Comparison of ENCODE assay signal across 8 cellular contexts in genomic region chr2:241636983-241637232, GRCh38. TPM values are rescaled to one million over a fixed set of nuclear protein-coding genes. Genes with fewer than 3 reads are reported as not detected.
DNase-seq lines count a peak whose midpoint lies in the region; ATAC-seq and TF ChIP-seq lines count a peak whose summit lies in the region.

A gene with protein sequence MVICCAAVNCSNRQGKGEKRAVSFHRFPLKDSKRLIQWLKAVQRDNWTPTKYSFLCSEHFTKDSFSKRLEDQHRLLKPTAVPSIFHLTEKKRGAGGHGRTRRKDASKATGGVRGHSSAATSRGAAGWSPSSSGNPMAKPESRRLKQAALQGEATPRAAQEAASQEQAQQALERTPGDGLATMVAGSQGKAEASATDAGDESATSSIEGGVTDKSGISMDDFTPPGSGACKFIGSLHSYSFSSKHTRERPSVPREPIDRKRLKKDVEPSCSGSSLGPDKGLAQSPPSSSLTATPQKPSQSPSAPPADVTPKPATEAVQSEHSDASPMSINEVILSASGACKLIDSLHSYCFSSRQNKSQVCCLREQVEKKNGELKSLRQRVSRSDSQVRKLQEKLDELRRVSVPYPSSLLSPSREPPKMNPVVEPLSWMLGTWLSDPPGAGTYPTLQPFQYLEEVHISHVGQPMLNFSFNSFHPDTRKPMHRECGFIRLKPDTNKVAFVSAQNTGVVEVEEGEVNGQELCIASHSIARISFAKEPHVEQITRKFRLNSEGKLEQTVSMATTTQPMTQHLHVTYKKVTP (minus strand): TSS chr2:241637158. CDS start chr2:241637017, 141 bp downstream.

- H3K36me3 ChIP-seq in esophagus (ENCODE audit: control insufficient read depth in 2 of 2, insufficient read depth in 2 of 2, low read length in 1 of 2): peaks cover 5 to 19% of the 10 kb centered on the region in 2 donors
- peaks cover 0 to 20% (median 0%) of the 10 kb centered on the region in 3 experiments for H3K36me3 ChIP-seq in naive thymus-derived CD4-positive, alpha-beta T cell (ENCODE audit: control insufficient read depth in 2 of 3, insufficient read depth in 3 of 3, low read length in 3 of 3)
- H3K36me3 ChIP-seq in vagina: peaks cover 0 to 18% of the 10 kb centered on the region in 2 donors

- intact Hi-C loops in naive thymus-derived CD4-positive, alpha-beta T cell (cut with micrococcal nuclease): loop anchor here (1.0 to 5.0 kb wide), 16 partner anchors 20 to 1050 kb away; partner anchors contain the start of genes DTYMK (in 2 of the 2), FARP2 (in 2 of the 2), HDLBP (in 2 of the 2) and SEPTIN2 (in 2 of the 2)
- intact Hi-C loops in vagina (cut with DNase I): loop anchor here (5.0 kb wide), 1 partner anchor 320 kb away; the partner anchor contains the start of genes HDLBP and SEPTIN2

- TF ChIP-seq POLR2A in vagina (IDR thresholded peaks at IDR 0.05): no peak

- H3K4me3 ChIP-seq in HL-60 (replicated peaks; ENCODE audit: insufficient read depth, low read length): peak within 1 kb of the TSS; percentile 83
- H3K4me3 ChIP-seq in esophagus (ENCODE audit: low read depth in 1 of 2, low read length in 2 of 2): peak within 1 kb of the TSS; percentile 76 to 85
- peak within 1 kb of the TSS; percentile 99 for H3K4me3 ChIP-seq in naive thymus-derived CD4-positive, alpha-beta T cell (ENCODE audit: low read length)
- H3K4me3 ChIP-seq in vagina: peak within 1 kb of the TSS; percentile 82 to 87

- DNase-seq in EH (ENCODE audit: low read depth): peak; percentile 81
- DNase-seq in HL-60 (ENCODE audit: low read depth in 1 of 2, low spot score in 1 of 2): peak in 1 of 2 experiments; percentile 31
- DNase-seq in activated CD4-positive, alpha-beta T cell treated with anti-CD3 and anti-CD28 coated beads, Interleukin-2, amount 10 ng/mL, durations not matched to agents 7 days and 5 days: peak; percentile 51
- DNase-seq in naive thymus-derived CD4-positive, alpha-beta T cell: peak in 1 of 9 donors; percentile 78
- no peak for DNase-seq in vagina (ENCODE audit: extremely low spot score in 2 of 2)
- DNase-seq in NCI-H187 (lab: John Stamatoyannopoulos, UW): no peak

- POLR2A ChIA-PET in activated CD4-positive, alpha-beta T cell treated with anti-CD3 and anti-CD28 coated beads, Interleukin-2, amount 10 ng/mL, durations not matched to agents 7 days and 5 days (lab: Charles Lee): no interaction called here
- POLR2A ChIA-PET in naive thymus-derived CD4-positive, alpha-beta T cell (lab: Charles Lee): interaction anchor here (1.0 to 1.9 kb wide), 3 partner anchors 19 to 24 kb away, joined by 3 to 13 read pairs (median 7); no protein-coding TSS in a partner anchor

- H3K9me3 ChIP-seq in esophagus (ENCODE audit: control insufficient read depth in 2 of 2, insufficient read depth in 1 of 2, low read depth in 1 of 2, low read length in 1 of 2) (no peaks in the 10 kb centered on the region), vagina (no peaks in the 10 kb centered on the region)
- H3K9me3 ChIP-seq in naive thymus-derived CD4-positive, alpha-beta T cell (ENCODE audit: control insufficient read depth in 2 of 3, low read length in 3 of 3): no peaks in the 10 kb centered on the region

- peaks cover 5% of the 10 kb centered on the region for H3K9me3 Mint-ChIP-seq in activated CD4-positive, alpha-beta T cell treated with anti-CD3 and anti-CD28 coated beads, Interleukin-2, amount 10 ng/mL, durations not matched to agents 7 days and 5 days
- peaks cover 0 to 3% (median 0%) of the 10 kb centered on the region in 11 donors for H3K9me3 Mint-ChIP-seq in naive thymus-derived CD4-positive, alpha-beta T cell

- no peaks in the 10 kb centered on the region for H3K27me3 Mint-ChIP-seq in activated CD4-positive, alpha-beta T cell treated with anti-CD3 and anti-CD28 coated beads, Interleukin-2, amount 10 ng/mL, durations not matched to agents 7 days and 5 days
- H3K27me3 Mint-ChIP-seq in naive thymus-derived CD4-positive, alpha-beta T cell: no peaks in the 10 kb centered on the region

- TF ChIP-seq CTCF in HL-60 (IDR thresholded peaks at IDR 0.05; ENCODE audit: insufficient read depth, low read length) (no peak), vagina (IDR thresholded peaks at IDR 0.05) (no peak)

- peak within 1 kb of the TSS; percentile 95 for H3K4me3 Mint-ChIP-seq in activated CD4-positive, alpha-beta T cell treated with anti-CD3 and anti-CD28 coated beads, Interleukin-2, amount 10 ng/mL, durations not matched to agents 7 days and 5 days
- H3K4me3 Mint-ChIP-seq in naive thymus-derived CD4-positive, alpha-beta T cell: peak within 1 kb of the TSS; percentile 85 to 98 (median 92)

- peak within 1 kb of the TSS; percentile 98 for H3K27ac Mint-ChIP-seq in activated CD4-positive, alpha-beta T cell treated with anti-CD3 and anti-CD28 coated beads, Interleukin-2, amount 10 ng/mL, durations not matched to agents 7 days and 5 days
- peak within 1 kb of the TSS; percentile 48 to 98 (median 94) for H3K27ac Mint-ChIP-seq in naive thymus-derived CD4-positive, alpha-beta T cell

- H3K4me1 Mint-ChIP-seq in activated CD4-positive, alpha-beta T cell treated with anti-CD3 and anti-CD28 coated beads, Interleukin-2, amount 10 ng/mL, durations not matched to agents 7 days and 5 days: peaks cover 46% of the 10 kb centered on the region
- peaks cover 43 to 60% (median 52%) of the 10 kb centered on the region in 7 donors for H3K4me1 Mint-ChIP-seq in naive thymus-derived CD4-positive, alpha-beta T cell

- ATAC-seq in GM21367 (IDR thresholded peaks at IDR 0.05; ENCODE audit: unreplicated experiment): peak; percentile 36
- ATAC-seq in naive thymus-derived CD4-positive, alpha-beta T cell: peak; percentile 80

- peaks cover 35% of the 10 kb centered on the region for H3K36me3 Mint-ChIP-seq in activated CD4-positive, alpha-beta T cell treated with anti-CD3 and anti-CD28 coated beads, Interleukin-2, amount 10 ng/mL, durations not matched to agents 7 days and 5 days (ENCODE audit: low read depth)
- peaks cover 0 to 23% (median 7%) of the 10 kb centered on the region in 5 donors for H3K36me3 Mint-ChIP-seq in naive thymus-derived CD4-positive, alpha-beta T cell

- CTCF ChIA-PET in activated CD4-positive, alpha-beta T cell treated with anti-CD3 and anti-CD28 coated beads, Interleukin-2, amount 10 ng/mL, durations not matched to agents 7 days and 5 days (lab: Charles Lee): no interaction called here
- CTCF ChIA-PET in naive thymus-derived CD4-positive, alpha-beta T cell (lab: Charles Lee): no interaction called here

- H3K4me1 ChIP-seq in esophagus (ENCODE audit: control insufficient read depth in 2 of 2, insufficient read depth in 2 of 2, low read length in 1 of 2): peaks cover 8 to 18% of the 10 kb centered on the region in 2 donors
- peaks cover 26 to 27% of the 10 kb centered on the region in 2 donors for H3K4me1 ChIP-seq in naive thymus-derived CD4-positive, alpha-beta T cell (ENCODE audit: control insufficient read depth in 2 of 2, insufficient read depth in 2 of 2, low read length in 2 of 2)
- H3K4me1 ChIP-seq in vagina: peaks cover 56% of the 10 kb centered on the region

- peak within 1 kb of the TSS; percentile 99 for H3K27ac ChIP-seq in HL-60 (replicated peaks)
- peak within 1 kb of the TSS; percentile 98 to 99 for H3K27ac ChIP-seq in esophagus (ENCODE audit: low read depth in 2 of 2, low read length in 1 of 2)
- peak within 1 kb of the TSS; percentile 99 for H3K27ac ChIP-seq in naive thymus-derived CD4-positive, alpha-beta T cell (ENCODE audit: low read depth, low read length)
- H3K27ac ChIP-seq in vagina: peak within 1 kb of the TSS; percentile 98

- H3K27me3 ChIP-seq in HL-60 (ENCODE audit: insufficient read depth, poor library complexity, severe bottlenecking): no peaks in the 10 kb centered on the region
- H3K27me3 ChIP-seq in esophagus (ENCODE audit: control insufficient read depth in 1 of 2, insufficient read depth in 2 of 2, low read length in 2 of 2): no peaks in the 10 kb centered on the region
- H3K27me3 ChIP-seq in naive thymus-derived CD4-positive, alpha-beta T cell (ENCODE audit: control insufficient read depth in 2 of 2, insufficient read depth in 2 of 2, low read length in 2 of 2): no peaks in the 10 kb centered on the region
- H3K27me3 ChIP-seq in vagina: no peaks in the 10 kb centered on the region

- 0 to 1% methylated on average over 33 to 42 of the region's 42 CpGs for WGBS in esophagus, 2 donors

RNA-seq across cellular contexts. Expression of the gene that starts here (rescaled TPM):
- total RNA-seq in activated CD4-positive, alpha-beta T cell treated with anti-CD3 and anti-CD28 coated beads, Interleukin-2, amount 10 ng/mL, durations not matched to agents 7 days and 5 days: 10 to 100 TPM; 35.4 to 37.0 TPM
- polyA plus RNA-seq in esophagus: 10 to 100 TPM; 37.2 to 52.1 TPM
- total RNA-seq in naive thymus-derived CD4-positive, alpha-beta T cell: 10 to 100 TPM; 26.4 to 34.8 (median 28.1) TPM
- 10 to 100 TPM; 30.8 to 56.2 TPM for polyA plus RNA-seq in naive thymus-derived CD4-positive, alpha-beta T cell
- total RNA-seq in vagina: 44.4 TPM

Comparison
In these comparisons a context has a peak if more than half of its experiments do, and no peak if none do; other contexts are left out.
1. DNase-seq: peak in EH (single experiment) and activated CD4-positive, alpha-beta T cell treated with anti-CD3 and anti-CD28 coated beads, Interleukin-2, amount 10 ng/mL, durations not matched to agents 7 days and 5 days (single experiment); none in vagina (0 of 2) and NCI-H187 (0 of 2).
2. Peak in every context shown above with its lines, with median percentiles within 50 percentile points of each other: H3K27ac ChIP-seq and H3K4me3 ChIP-seq.